Comparison of ENCODE assay signal across 18 cellular contexts in the genomic region with DNA sequence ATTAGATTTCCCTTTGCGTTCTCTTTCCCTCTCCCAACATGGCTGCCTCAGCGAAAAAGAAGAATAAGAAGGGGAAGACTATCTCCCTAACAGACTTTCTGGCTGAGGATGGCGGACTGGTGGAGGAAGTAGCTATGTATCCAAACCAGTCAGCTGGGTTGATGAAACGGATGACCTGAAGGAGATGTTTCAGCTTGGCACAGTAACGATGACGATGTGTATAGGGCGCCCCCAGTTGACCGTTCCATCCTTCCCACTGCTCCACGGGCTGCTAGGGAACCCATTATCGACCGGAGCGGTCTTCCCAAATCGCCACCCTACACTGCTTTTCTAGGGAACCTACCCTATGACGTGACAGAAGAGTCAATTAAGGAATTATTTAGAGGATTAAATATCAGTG. TPM values are rescaled to one million over a fixed set of nuclear protein-coding genes. Genes with fewer than 3 reads are reported as not detected.
DNase-seq lines count a peak whose midpoint lies in the region; TF ChIP-seq lines count a peak whose summit lies in the region.
"Had no signal": no experiment of that assay in that cellular context is flagged by ENCODE, and none has a peak within 500 bp of the region (broad histone marks: within the 10 kb centered on the region; RNA-seq: fewer than 3 reads in every experiment).

No MANE protein-coding gene starts in this region.

- H3K18ac ChIP-seq in mesendoderm (ENCODE audit: low read length), result no peak overlapping the region

- no peak overlapping the region for H3K4ac ChIP-seq in mesendoderm (ENCODE audit: low read depth, low read length)

- no peak overlapping the region for H4K5ac ChIP-seq in mesendoderm (ENCODE audit: low read length)

- TF ChIP-seq CTCF in Loucy (conservative IDR thresholded peaks at IDR 0.05; ENCODE audit: low read length) (peak; percentile 25; the same call in 1 of the 2 replicates), cardiac fibroblast (IDR thresholded peaks at IDR 0.05; ENCODE audit: low read depth, low read length) (peak; percentile 4)

- H2BK5ac ChIP-seq in mesendoderm (ENCODE audit: low read length), result no peak overlapping the region

- no peaks in the 10 kb centered on the region for H3F3A ChIP-seq in Loucy (ENCODE audit: low read depth)

- H4K8ac ChIP-seq in mesendoderm (ENCODE audit: low read depth, low read length), result no peak overlapping the region

- H3K79me1 ChIP-seq in mesendoderm (ENCODE audit: low read length), result no peaks in the 10 kb centered on the region

- no peak overlapping the region for H2BK15ac ChIP-seq in mesendoderm (replicated peaks; ENCODE audit: low read depth)

- no peaks in the 10 kb centered on the region for H3K27me3 ChIP-seq in Loucy (ENCODE audit: insufficient read depth, low read length, poor library complexity, severe bottlenecking)
- no peaks in the 10 kb centered on the region for H3K27me3 ChIP-seq in mesendoderm (ENCODE audit: insufficient read depth, low read length, poor library complexity)

- peak; percentile 16 for DNase-seq in DMS53 (lab: John Stamatoyannopoulos, UW)
- DNase-seq in DMS53 treated with DMSO at 0.1 percent for 48 hours (lab: John Stamatoyannopoulos, UW; ENCODE audit: unreplicated experiment), result no peak
- peak in 1 of 2 donors; percentile 21 for DNase-seq in cardiac fibroblast (ENCODE audit: low read depth in 2 of 2)
- peak; percentile 84 for DNase-seq in mesendoderm
- DNase-seq in islet precursor cell, result no peak
- no peak for DNase-seq in DMS 273 (lab: John Stamatoyannopoulos, UW; ENCODE audit: unreplicated experiment)
- DNase-seq in NOMO-1 treated with dmso at 0.1 percent for 144 hours (lab: John Stamatoyannopoulos, UW; ENCODE audit: unreplicated experiment), result no peak
- DNase-seq: activated CD4-positive, CD25-positive, alpha-beta regulatory T cell; activated T-cell treated with anti-CD3 and anti-CD28 coated beads, Interleukin-2, amount 50 U/mL, for 4 hours; AML-193; cerebellar nuclear complex; effector memory CD4-positive, alpha-beta T cell; immature natural killer cell; NCI-H1436 treated with DMSO at 0.1 percent for 48 hours; SK-N-SH; stimulated activated CD4-positive, alpha-beta T cell treated with anti-CD3 and anti-CD28 coated beads, Interleukin-4, amount 100 ng/mL, for 4 hours had no signal

- H4K20me1 ChIP-seq in Loucy (ENCODE audit: insufficient read depth, low read length, poor library complexity, severe bottlenecking), result no peaks in the 10 kb centered on the region

- H3K4me3 ChIP-seq in Loucy (ENCODE audit: low read length, poor library complexity, severe bottlenecking) (no peak overlapping the region), cardiac fibroblast (replicated peaks in 1 of 2; ENCODE audit: low read depth in 2 of 2, low read length in 2 of 2) (no peak overlapping the region), mesendoderm (ENCODE audit: low read length) (no peak overlapping the region)

- H3K4me1 ChIP-seq in Loucy (ENCODE audit: insufficient read depth, low read length, poor library complexity, severe bottlenecking) (no peaks in the 10 kb centered on the region), mesendoderm (ENCODE audit: control insufficient read depth, low read depth, low read length) (no peaks in the 10 kb centered on the region)

- H3K9me3 ChIP-seq in Loucy (ENCODE audit: insufficient read depth, low read depth, low read length), result no peaks in the 10 kb centered on the region
- H3K9me3 ChIP-seq: SK-N-SH had no signal

- H3K36me3 ChIP-seq in Loucy (ENCODE audit: insufficient read depth, low read length), result no peaks in the 10 kb centered on the region
- H3K36me3 ChIP-seq in mesendoderm (ENCODE audit: control insufficient read depth, insufficient read depth, low read length), result no peaks in the 10 kb centered on the region

- H3K27ac ChIP-seq in mesendoderm (ENCODE audit: low read depth, low read length), result no peak overlapping the region
- H3K27ac ChIP-seq: 22Rv1 had no signal

- no peak overlapping the region for H2BK120ac ChIP-seq in mesendoderm (ENCODE audit: low read depth, low read length)

- no peak overlapping the region for H2AFZ ChIP-seq in Loucy (ENCODE audit: low read length)

- H3K4me2 ChIP-seq in Loucy (ENCODE audit: low read depth, low read length, poor library complexity, severe bottlenecking) (no peak overlapping the region), mesendoderm (ENCODE audit: low read length) (no peak overlapping the region)
- H3K4me2 ChIP-seq: SK-N-SH had no signal

- H3K9ac ChIP-seq in Loucy (ENCODE audit: low read depth, low read length, poor library complexity, severe bottlenecking), result no peak overlapping the region
- no peak overlapping the region for H3K9ac ChIP-seq in mesendoderm (ENCODE audit: low read length)
- H3K9ac ChIP-seq: SK-N-SH had no signal

- WGBS in mesendoderm (ENCODE audit: extremely low coverage, insufficient coverage, low lambda C conversion rate), result no CpG with 5 or more reads among the region's 14 CpGs

- H3K9me2 ChIP-seq in Loucy (replicated peaks; ENCODE audit: low read depth, low read length), result no peaks in the 10 kb centered on the region
- H3K9me2 ChIP-seq: SK-N-SH had no signal

- H2AK5ac ChIP-seq in mesendoderm (ENCODE audit: low read length), result no peak overlapping the region

- no peak overlapping the region for H3K23ac ChIP-seq in mesendoderm (ENCODE audit: low read length)

- no peaks in the 10 kb centered on the region for H3K79me2 ChIP-seq in Loucy (ENCODE audit: insufficient read depth, low read length)
- no peaks in the 10 kb centered on the region for H3K79me2 ChIP-seq in mesendoderm (ENCODE audit: control insufficient read depth, insufficient read depth, low read length)

- H3K56ac ChIP-seq in mesendoderm (ENCODE audit: low read length), result no peak overlapping the region

RNA-seq across cellular contexts. Expression of a gene that starts 20.1 kb away (rescaled TPM):
- polyA plus RNA-seq in mesendoderm (2013, experiment 1 of 2), result 5.2 TPM
- polyA plus RNA-seq in mesendoderm (2013, experiment 2 of 2), result 5.0 TPM

Comparison
In these comparisons a context has a peak if more than half of its experiments do, and no peak if none do; other contexts are left out.
1. DNase-seq: peak in DMS53 (single experiment) and mesendoderm (single experiment); none in DMS53 treated with DMSO at 0.1 percent for 48 hours (single experiment), islet precursor cell (single experiment), DMS 273 (single experiment) and NOMO-1 treated with dmso at 0.1 percent for 144 hours (single experiment).